ENCODE assay signal across 19 cellular contexts in the genomic region with DNA sequence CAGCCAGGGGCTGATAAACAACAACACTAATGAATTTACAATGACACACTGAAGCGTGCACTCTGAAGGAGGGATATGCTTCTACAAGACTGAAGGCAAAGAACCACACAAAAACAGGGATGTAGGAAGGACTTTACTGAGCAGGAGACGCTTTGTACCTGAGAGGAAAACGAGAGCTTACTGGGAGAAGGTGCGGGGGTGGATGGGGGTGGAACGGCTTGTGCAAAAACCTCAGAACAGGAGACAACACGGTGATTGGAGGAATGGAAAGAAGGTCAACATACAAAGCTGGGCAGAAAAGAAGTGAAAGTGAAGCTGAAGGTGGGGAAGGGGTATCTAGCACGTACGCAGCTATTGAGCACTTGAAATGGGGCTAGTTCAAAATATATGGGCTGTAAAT.
DNase-seq lines count a peak whose midpoint lies in the region; ATAC-seq and TF ChIP-seq lines count a peak whose summit lies in the region.
"Had no signal": no experiment of that assay in that cellular context is flagged by ENCODE, and none has a peak within 500 bp of the region (broad histone marks: within the 10 kb centered on the region; RNA-seq: fewer than 3 reads in every experiment).

No MANE protein-coding gene starts in this region.

- H4K20me1 ChIP-seq in IMR-90 (ENCODE audit: insufficient read depth, low read length): no peaks in the 10 kb centered on the region
- no peaks in the 10 kb centered on the region for H4K20me1 ChIP-seq in neural progenitor cell (ENCODE audit: low read depth)

- H4K91ac ChIP-seq in IMR-90 (ENCODE audit: insufficient read depth, low read depth, low read length): peak overlapping the region; percentile 49; the same call in 1 of the 2 replicates

- H2BK20ac ChIP-seq in IMR-90 (ENCODE audit: low read depth, low read length): peak overlapping the region; percentile 41

- no peaks in the 10 kb centered on the region for H3K9me3 Mint-ChIP-seq in neural progenitor cell

- H3K27ac ChIP-seq in IMR-90 (ENCODE audit: insufficient read depth, low read length) (peak overlapping the region; percentile 29; the same call in 1 of the 2 replicates), angular gyrus (ENCODE audit: low read depth, low read length) (peak overlapping the region; percentile 49), neural progenitor cell (no peak overlapping the region)

- in situ Hi-C loops in IMR-90 (cut with MboI; ENCODE audit: low sequenced_read_pairs): no loop called here

- no peak overlapping the region for H2AFZ ChIP-seq in IMR-90 (replicated peaks; ENCODE audit: low read length, poor library complexity)
- H2AFZ ChIP-seq in neural progenitor cell (replicated peaks): no peak overlapping the region

- H3K27me3 ChIP-seq in IMR-90 (ENCODE audit: control insufficient read depth, insufficient read depth, low read length) (no peaks in the 10 kb centered on the region), neural progenitor cell (no peaks in the 10 kb centered on the region)
- H3K27me3 ChIP-seq: MG63 had no signal

- H2BK120ac ChIP-seq in IMR-90 (ENCODE audit: low read depth, low read length): peak overlapping the region; percentile 55; the same call in 1 of the 2 replicates

- H3K18ac ChIP-seq in IMR-90 (ENCODE audit: low read depth, low read length): peak overlapping the region; percentile 75

- 0 out of 4 replicates have a peak overlapping the region, but pooled peaks of 1 of the 2 experiments have one; percentile 35 for H4K8ac ChIP-seq in IMR-90 (ENCODE audit: low read depth in 2 of 2, low read length in 2 of 2)

- TF ChIP-seq CTCF in IMR-90 (conservative IDR thresholded peaks at IDR 0.05; ENCODE audit: low read depth, low read length) (no peak), neural progenitor cell (IDR thresholded peaks at IDR 0.05) (no peak), omental fat pad (IDR thresholded peaks at IDR 0.05) (no peak)

- no peak overlapping the region for H2AK9ac ChIP-seq in IMR-90 (replicated peaks; ENCODE audit: low read depth, low read length, poor library complexity)

- H2BK15ac ChIP-seq in IMR-90 (ENCODE audit: low read depth, low read length): peak overlapping the region; percentile 9; the same call in 2 of the 3 replicates

- H3K79me2 ChIP-seq in neural progenitor cell (ENCODE audit: low read depth): no peaks in the 10 kb centered on the region

- no peaks in the 10 kb centered on the region for H3K27me3 Mint-ChIP-seq in neural progenitor cell (ENCODE audit: insufficient read depth, low read depth)

- dilution Hi-C loops in IMR-90 (cut with HindIII; ENCODE audit: low sequenced_read_pairs, unreplicated experiment): no loop called here

- ATAC-seq in IMR-90 (ENCODE audit: low read depth) (no peak), omental fat pad (ENCODE audit: low FRiP score) (no peak)

- WGBS in IMR-90 (ENCODE audit: extremely low coverage in 2 of 2, insufficient read length in 1 of 2), 2 experiments: 85% methylated on average over 4 of the region's 8 CpGs; no CpG with 5 or more reads in 1 of the 2 experiments

- H3K4me2 ChIP-seq in IMR-90 (ENCODE audit: low read depth, low read length) (no peak overlapping the region), neural progenitor cell (no peak overlapping the region)
- H3K4me2 ChIP-seq: SK-N-SH had no signal

- no peak overlapping the region for H2BK5ac ChIP-seq in IMR-90 (ENCODE audit: low read depth, low read length, poor library complexity, severe bottlenecking)

- no peak overlapping the region for H3K4me3 ChIP-seq in IMR-90 (ENCODE audit: insufficient read depth, low read depth, low read length)
- H3K4me3 ChIP-seq in neural progenitor cell: no peak overlapping the region
- H3K4me3 ChIP-seq: MG63 had no signal

- peaks cover 46 to 70% of the 10 kb centered on the region in 2 experiments for H3K79me1 ChIP-seq in IMR-90 (ENCODE audit: low read depth in 1 of 2, low read length in 2 of 2)

- 0 out of 2 replicates have a peak overlapping the region, but pooled peaks have one; percentile 17 for H3K14ac ChIP-seq in IMR-90 (replicated peaks; ENCODE audit: low read depth, low read length)

- H3K9me1 ChIP-seq in IMR-90 (ENCODE audit: insufficient read depth, low read length): peaks cover 13% of the 10 kb centered on the region

- no peak overlapping the region for H3K27ac Mint-ChIP-seq in neural progenitor cell

- H4K5ac ChIP-seq in IMR-90 (ENCODE audit: low read depth, low read length): peak overlapping the region; percentile 59; the same call in 1 of the 2 replicates

- intact Hi-C loops in IMR-90 (cut with micrococcal nuclease): no loop called here

- TF ChIP-seq POLR2A in IMR-90 (IDR thresholded peaks at IDR 0.05; ENCODE audit: low read depth, low read length): no peak

- no peak overlapping the region for H3K9ac ChIP-seq in IMR-90 (ENCODE audit: low read depth, low read length)
- no peak overlapping the region for H3K9ac ChIP-seq in neural progenitor cell
- H3K9ac ChIP-seq: SK-N-SH had no signal

- no peak for TF ChIP-seq RAD21 in IMR-90 (IDR thresholded peaks at IDR 0.05; ENCODE audit: low read length)

- no TSS peak for BruUV-seq in IMR-90 (replicated peaks; lab: Mats Ljungman, UMichigan)

- peak overlapping the region; percentile 38 for H3K4me3 Mint-ChIP-seq in neural progenitor cell

- H3K4me1 Mint-ChIP-seq in neural progenitor cell: peaks cover 20% of the 10 kb centered on the region

- DNase-seq in DMS79 treated with DMSO at 0.1 percent for 48 hours (lab: John Stamatoyannopoulos, UW) (peak; percentile 59), IMR-90 (no peak), neural progenitor cell (ENCODE audit: low spot score) (no peak), omental fat pad (ENCODE audit: low spot score) (no peak), NCI-H146 treated with DMSO at 0.1 percent for 48 hours (lab: John Stamatoyannopoulos, UW; ENCODE audit: unreplicated experiment) (no peak)
- no peak for DNase-seq in activated CD4-positive, alpha-beta T cell treated with anti-CD3 and anti-CD28 coated beads for 48 hours
- DNase-seq: Caco-2, DMS53, H7, Karpas-422, MG63, NCI-H1105, NCI-H1694 treated with DMSO at 0.1 percent for 48 hours, NCI-H2171, NCI-H774, Right ventricle myocardium superior, SK-N-SH, T-helper 1 cell had no signal

- no peaks in the 10 kb centered on the region for H3K36me3 Mint-ChIP-seq in neural progenitor cell

- H3K23ac ChIP-seq in IMR-90 (ENCODE audit: low read depth, low read length): no peak overlapping the region

- H3K9me3 ChIP-seq in IMR-90 (ENCODE audit: control insufficient read depth, insufficient read depth, low read length): no peaks in the 10 kb centered on the region
- no peaks in the 10 kb centered on the region for H3K9me3 ChIP-seq in neural progenitor cell (ENCODE audit: low read depth)
- H3K9me3 ChIP-seq: Caco-2, MG63, SK-N-SH had no signal

- POLR2A ChIA-PET in IMR-90 (lab: Charles Lee; ENCODE audit: unreplicated experiment): no interaction called here

- H3K4me1 ChIP-seq in IMR-90 (ENCODE audit: control insufficient read depth, insufficient read depth, low read length) (peaks cover 14% of the 10 kb centered on the region), neural progenitor cell (peaks cover 11% of the 10 kb centered on the region)
- H3K4me1 ChIP-seq: Caco-2 had no signal

- CTCF ChIA-PET in IMR-90 (lab: Yijun Ruan, JAX): interaction anchor here (0.6 kb wide), 1 partner anchor 138 kb away, joined by 3 read pairs; no protein-coding TSS in a partner anchor

- H3K36me3 ChIP-seq in IMR-90 (ENCODE audit: control insufficient read depth, insufficient read depth, low read length): no peaks in the 10 kb centered on the region
- no peaks in the 10 kb centered on the region for H3K36me3 ChIP-seq in neural progenitor cell
- H3K36me3 ChIP-seq: MG63 had no signal

- H2AK5ac ChIP-seq in IMR-90 (ENCODE audit: low read depth, low read length): peak overlapping the region; percentile 62

- no peak overlapping the region; the same call in 1 of the 2 replicates for H3K4ac ChIP-seq in IMR-90 (ENCODE audit: low read depth, low read length)

- H3F3A ChIP-seq in neural progenitor cell (ENCODE audit: low read depth): no peaks in the 10 kb centered on the region

- no peak overlapping the region for H3K56ac ChIP-seq in IMR-90 (ENCODE audit: extremely low read depth, insufficient read depth, low read length)

TF ChIP-seq in IMR-90, 13 proteins besides CTCF, POLR2A, EP300 and RAD21:
- TF ChIP-seq BHLHE40 (IDR thresholded peaks at IDR 0.05; ENCODE audit: low read depth, low read length) (no peak), CHD1 (IDR thresholded peaks at IDR 0.05; ENCODE audit: low read depth, low read length) (no peak), CEBPB (IDR thresholded peaks at IDR 0.05; ENCODE audit: low read depth, low read length) (no peak), RFX5 (IDR thresholded peaks at IDR 0.05; ENCODE audit: low read depth, low read length) (no peak), SMC3 (IDR thresholded peaks at IDR 0.05; ENCODE audit: low read depth, low read length) (no peak)
